In the genomic region with DNA sequence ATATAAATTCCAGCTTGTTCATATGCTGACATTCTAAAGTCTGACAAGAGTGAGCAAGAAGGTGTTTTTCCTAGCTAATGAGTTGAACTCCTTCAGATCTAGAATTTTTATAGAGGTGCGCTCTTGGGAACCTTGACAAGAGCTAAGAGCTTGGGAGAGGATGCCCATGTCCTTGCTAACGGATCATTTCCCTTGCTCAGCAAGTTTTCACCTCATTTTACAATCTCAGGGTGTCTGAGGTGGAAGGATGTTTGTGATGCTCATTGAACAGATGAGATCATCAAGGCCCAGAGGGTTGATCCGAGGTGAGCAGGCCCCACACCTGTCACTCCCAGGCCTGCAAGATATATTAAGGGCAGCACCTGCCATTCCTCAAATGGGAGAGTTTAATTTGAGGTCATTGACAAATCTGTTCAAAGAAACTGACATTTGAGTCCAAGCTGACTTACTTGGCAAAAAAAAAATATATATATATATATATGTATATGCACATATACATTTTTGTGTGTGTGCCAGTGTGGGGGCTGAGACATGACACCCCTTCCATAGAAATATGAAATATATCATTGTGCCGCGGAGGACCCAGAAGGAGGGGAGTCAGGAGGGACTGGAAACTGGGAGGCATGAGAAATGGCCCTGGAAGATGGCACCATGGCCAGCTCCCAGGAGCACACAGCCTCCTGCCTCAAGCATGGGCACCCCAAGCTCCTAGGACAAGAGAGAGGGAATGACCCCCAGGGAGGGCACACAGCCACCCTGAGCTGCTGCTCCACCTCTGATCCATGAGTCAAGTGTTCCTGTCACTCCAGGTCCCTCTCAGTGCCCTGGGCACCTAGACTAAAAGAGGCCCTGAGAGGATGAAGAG, we compare ENCODE assay signal across 22 cellular contexts. TPM values are rescaled to one million over a fixed set of nuclear protein-coding genes. Genes with fewer than 3 reads are reported as not detected.
DNase-seq lines count a peak whose midpoint lies in the region; ATAC-seq, FAIRE-seq and TF ChIP-seq lines count a peak whose summit lies in the region.
"Had no signal": no experiment of that assay in that cellular context is flagged by ENCODE, and none has a peak within 500 bp of the region (broad histone marks: within the 10 kb centered on the region; RNA-seq: fewer than 3 reads in every experiment).

No MANE protein-coding gene starts in this region.

- H3K4me1 ChIP-seq in HepG2 (ENCODE audit: insufficient read depth, low read length) (no peaks in the 10 kb centered on the region), right lobe of liver (no peaks in the 10 kb centered on the region), neuronal stem cell (ENCODE audit: control insufficient read depth in 2 of 2, insufficient read depth in 1 of 2, low read depth in 1 of 2, low read length in 2 of 2) (peaks cover 0 to 11% of the 10 kb centered on the region in 2 donors)
- H3K4me1 ChIP-seq: BE2C had no signal

- H3K9me3 ChIP-seq in HepG2 (ENCODE audit: low read length) (no peaks in the 10 kb centered on the region; the same call in 1 of the 2 replicates), right lobe of liver (no peaks in the 10 kb centered on the region), neuronal stem cell (replicated peaks in 1 of 2; ENCODE audit: control insufficient read depth in 2 of 2, insufficient read depth in 1 of 2, low read depth in 1 of 2, low read length in 2 of 2) (no peaks in the 10 kb centered on the region)
- H3K9me3 ChIP-seq: BE2C had no signal

- H3K4me2 ChIP-seq in HepG2 (ENCODE audit: low read depth, low read length) (no peak overlapping the region), neuronal stem cell (ENCODE audit: insufficient read depth, low read length, poor library complexity, severe bottlenecking) (no peak overlapping the region)

- WGBS in HepG2 (ENCODE audit: low lambda C conversion rate) = 40% methylated on average over 5 of the region's 5 CpGs
- 95% methylated on average over 3 of the region's 5 CpGs for WGBS in right lobe of liver (ENCODE audit: insufficient coverage, low coverage, low lambda C conversion rate, missing lambda C conversion rate)
- WGBS in neuronal stem cell (ENCODE audit: extremely low coverage in 2 of 2, insufficient read length in 2 of 2, insufficient replicate concordance in 1 of 2), 2 donors = no CpG with 5 or more reads among the region's 5 CpGs

- FAIRE-seq in HepG2 (lab: Jason Lieb, UNC) = no peak
- FAIRE-seq: GM12878, H1 had no signal

- no TSS peak for BruUV-seq in HepG2 (replicated peaks; lab: Mats Ljungman, UMichigan)

- H3K4ac ChIP-seq in neuronal stem cell (ENCODE audit: low read length) = no peak overlapping the region

- CTCF ChIA-PET in HepG2 (lab: Yijun Ruan, JAX; ENCODE audit: low intra/inter-chr PET ratio, low total read pairs) (no interaction called here), WTC11 (lab: Charles Lee) (interaction anchor here (1.2 kb wide), 1 partner anchor 39 kb away, joined by 4 read pairs; no protein-coding TSS in a partner anchor)

- no peak for TF ChIP-seq POLR2A in HepG2 (IDR thresholded peaks at IDR 0.05; ENCODE audit: insufficient read depth in 1 of 2, low read depth in 2 of 2, low read length in 2 of 2)
- TF ChIP-seq POLR2A in right lobe of liver (IDR thresholded peaks at IDR 0.05) = no peak

- no peaks in the 10 kb centered on the region for H3K79me2 ChIP-seq in HepG2 (ENCODE audit: insufficient read depth, low read length)

- H3K27ac Mint-ChIP-seq in WTC11 = no peak overlapping the region
- H3K27ac Mint-ChIP-seq: CD8-positive, alpha-beta T cell; H9 had no signal

- no peak for TF ChIP-seq EP300 in HepG2 (IDR thresholded peaks at IDR 0.05; ENCODE audit: low read depth in 2 of 2, low read length in 2 of 2)
- no peak for TF ChIP-seq EP300 in HepG2 (CRISPR knock-in tag; IDR thresholded peaks at IDR 0.05; ENCODE audit: borderline replicate concordance)
- no peak for TF ChIP-seq EP300 in Ishikawa (IDR thresholded peaks at IDR 0.05; ENCODE audit: borderline replicate concordance)

- no peaks in the 10 kb centered on the region for H3K27me3 Mint-ChIP-seq in WTC11 (ENCODE audit: low read depth)

- H2AFZ ChIP-seq in HepG2 (ENCODE audit: low read length) (no peak overlapping the region), neuronal stem cell (ENCODE audit: low read length) (no peak overlapping the region)

- no peak overlapping the region for H3K9ac ChIP-seq in HepG2 (ENCODE audit: insufficient read depth, low read depth, low read length)
- no peak overlapping the region for H3K9ac ChIP-seq in neuronal stem cell (ENCODE audit: low read depth, low read length, poor library complexity)

- no peak for ATAC-seq in HepG2
- no peak for ATAC-seq in right lobe of liver
- no peak for ATAC-seq in WTC11
- ATAC-seq: CD8-positive, alpha-beta T cell; GM12878 had no signal

- H4K20me1 ChIP-seq in HepG2 (ENCODE audit: insufficient read depth, low read length) = no peaks in the 10 kb centered on the region

- no peak overlapping the region for H2BK5ac ChIP-seq in neuronal stem cell (ENCODE audit: low read length)

- H3K4me1 Mint-ChIP-seq in WTC11 = peaks cover 4% of the 10 kb centered on the region

- H4K91ac ChIP-seq in neuronal stem cell (ENCODE audit: low read depth, low read length, poor library complexity) = no peak overlapping the region

- no peak overlapping the region for H3K27ac ChIP-seq in HepG2 (ENCODE audit: extremely low read length, insufficient read depth, low read length)
- no peak overlapping the region for H3K27ac ChIP-seq in right lobe of liver
- no peak overlapping the region for H3K27ac ChIP-seq in neuronal stem cell (replicated peaks; ENCODE audit: low read length)
- H3K27ac ChIP-seq: 22Rv1 had no signal

- H2BK120ac ChIP-seq in neuronal stem cell (ENCODE audit: low read depth, low read length) = no peak overlapping the region

- H3K23ac ChIP-seq in neuronal stem cell (ENCODE audit: low read depth, low read length, poor library complexity) = no peak overlapping the region

- H2AK5ac ChIP-seq in neuronal stem cell (ENCODE audit: low read depth, low read length) = peak overlapping the region; percentile 23

- no peak overlapping the region for H3K14ac ChIP-seq in neuronal stem cell (ENCODE audit: low read length)

- H3K4me3 Mint-ChIP-seq in WTC11 = no peak overlapping the region
- H3K4me3 Mint-ChIP-seq: CD8-positive, alpha-beta T cell; H9 had no signal

- peak overlapping the region; percentile 14 for H2BK12ac ChIP-seq in neuronal stem cell (ENCODE audit: low read length)

- no peak for DNase-seq in HepG2 (ENCODE audit: low spot score)
- no peak for DNase-seq in right lobe of liver
- no peak for DNase-seq in neuronal stem cell (ENCODE audit: low spot score)
- no peak for DNase-seq in WTC11 (ENCODE audit: low spot score)
- no peak for DNase-seq in D341Med (ENCODE audit: low spot score)
- no peak for DNase-seq in activated CD4-positive, alpha-beta T cell treated with anti-CD3 and anti-CD28 coated beads, Interleukin-2, amount 50 U/mL, for 48 hours
- DNase-seq: BE2C; Calu3; CD8-positive, alpha-beta T cell; DMS 273 treated with DMSO at 0.1 percent for 48 hours; DMS53; DND-41; EL; H9; KBM-7 had no signal

- TF ChIP-seq RAD21 in HepG2 (CRISPR knock-in tag; IDR thresholded peaks at IDR 0.05) (no peak), Ishikawa (IDR thresholded peaks at IDR 0.05; ENCODE audit: low read depth) (no peak)

- POLR2A ChIA-PET in HepG2 (lab: Yijun Ruan, JAX) (no interaction called here), WTC11 (lab: Charles Lee) (interaction anchor here (0.6 kb wide), 1 partner anchor 176 kb away, joined by 5 read pairs; no protein-coding TSS in a partner anchor)

- peaks cover 6% of the 10 kb centered on the region for H3K9me3 Mint-ChIP-seq in WTC11
- H3K9me3 Mint-ChIP-seq: CD8-positive, alpha-beta T cell had no signal

- H3K18ac ChIP-seq in neuronal stem cell (ENCODE audit: low read length) = no peak overlapping the region

- in situ Hi-C loops in HepG2 (cut with HindIII; ENCODE audit: extremely low pct_ligation_motif_present, low pct_unique_long_range_greater_than_20kb) = no loop called here

- no peak overlapping the region for H3K4me3 ChIP-seq in HepG2 (replicated peaks in 1 of 3; ENCODE audit: insufficient read depth in 1 of 3, low read depth in 2 of 3, low read length in 3 of 3)
- no peak overlapping the region for H3K4me3 ChIP-seq in right lobe of liver
- no peak overlapping the region for H3K4me3 ChIP-seq in neuronal stem cell (ENCODE audit: low read length in 2 of 2)
- H3K4me3 ChIP-seq: GM12878 had no signal

- H3K36me3 ChIP-seq in HepG2 (replicated peaks in 1 of 2; ENCODE audit: control insufficient read depth in 1 of 2, insufficient read depth in 2 of 2, low read length in 2 of 2) (no peaks in the 10 kb centered on the region), right lobe of liver (no peaks in the 10 kb centered on the region), neuronal stem cell (replicated peaks in 1 of 2; ENCODE audit: control insufficient read depth in 2 of 2, insufficient read depth in 2 of 2, low read length in 2 of 2) (no peaks in the 10 kb centered on the region)
- H3K36me3 ChIP-seq: BE2C had no signal

- H4K8ac ChIP-seq in neuronal stem cell (ENCODE audit: low read depth, low read length) = no peak overlapping the region

- intact Hi-C loops in HepG2 (cut with micrococcal nuclease; ENCODE audit: unreplicated experiment) = no loop called here
- intact Hi-C loops in right lobe of liver (cut with DNase I) = no loop called here

- TF ChIP-seq CTCF in HepG2 (CRISPR knock-in tag; IDR thresholded peaks at IDR 0.05) = no peak
- TF ChIP-seq CTCF in right lobe of liver (IDR thresholded peaks at IDR 0.05) = no peak
- TF ChIP-seq CTCF in WTC11 (IDR thresholded peaks at IDR 0.05) = no peak

- peaks cover 3% of the 10 kb centered on the region; the same call in 1 of the 2 replicates for H3K36me3 Mint-ChIP-seq in WTC11
- H3K36me3 Mint-ChIP-seq: CD8-positive, alpha-beta T cell had no signal

- H2BK15ac ChIP-seq in neuronal stem cell (ENCODE audit: low read length) = peak overlapping the region; percentile 23

- H3K27me3 ChIP-seq in HepG2 (ENCODE audit: control insufficient read depth in 1 of 2, insufficient read depth in 2 of 2, low read length in 2 of 2) (peaks cover 2 to 10% of the 10 kb centered on the region in 2 experiments; a peak in 3 of 5 replicates), right lobe of liver (no peaks in the 10 kb centered on the region), neuronal stem cell (ENCODE audit: control insufficient read depth in 3 of 3, insufficient read depth in 3 of 3, low read depth in 1 of 3, low read length in 3 of 3) (peaks cover 0 to 10% (median 0%) of the 10 kb centered on the region in 3 experiments)
- H3K27me3 ChIP-seq: BE2C had no signal

- H3K79me1 ChIP-seq in neuronal stem cell (ENCODE audit: low read depth, low read length) = no peaks in the 10 kb centered on the region

RNA-seq across cellular contexts. Expression of a gene that starts 17.3 kb away (rescaled TPM):
- total RNA-seq in HepG2 (2016; rRNA removed; fragmentation: Illumina TruSeq; extraction: Trizol) (0.04 TPM in 1 of 2 replicates, not detected in the other), right lobe of liver (not detected), WTC11 (2021) (0.11 TPM in 1 of 3 replicates, not detected in the others)
- total RNA-seq in HepG2 (2016; cell fraction: cytosol; rRNA removed; fragmentation: Illumina TruSeq; extraction: Trizol; ENCODE audit: low read depth) = 0.09 TPM in 1 of 2 replicates, not detected in the other
- 0.04 TPM in 1 of 2 replicates, not detected in the other for total RNA-seq in HepG2 (2016; cell fraction: insoluble cytoplasmic fraction; rRNA removed; fragmentation: Illumina TruSeq; extraction: Trizol)
- total RNA-seq in HepG2 (2016; cell fraction: membrane; rRNA removed; fragmentation: Illumina TruSeq; extraction: Trizol) = 0.12 TPM in 1 of 2 replicates, not detected in the other
- total RNA-seq in HepG2 (2016; cell fraction: nucleus; rRNA removed; fragmentation: Illumina TruSeq; extraction: Trizol) = 0.16 and 0.19 TPM in 2 replicates
- polyA plus RNA-seq in HepG2 (2011; rRNA removed) = not detected in 2 replicates
- not detected in 2 replicates for polyA plus RNA-seq in HepG2 (2011; cell fraction: cytosol; rRNA removed)
- polyA plus RNA-seq in HepG2 (2011; cell fraction: nucleus; rRNA removed) = not detected in 2 replicates
- polyA plus RNA-seq in HepG2 (2012) = not detected in 2 replicates
- polyA plus RNA-seq in HepG2 (2016; cell fraction: cytosol; fragmentation: Illumina TruSeq; extraction: Trizol; ENCODE audit: low read depth) = not detected in 2 replicates
- polyA plus RNA-seq in HepG2 (2016; cell fraction: insoluble cytoplasmic fraction; fragmentation: Illumina TruSeq; extraction: Trizol; ENCODE audit: low read depth) = not detected in 2 replicates
- not detected in 2 replicates for polyA plus RNA-seq in HepG2 (2016; cell fraction: membrane; fragmentation: Illumina TruSeq; extraction: Trizol; ENCODE audit: low read depth)
- not detected in 2 replicates for polyA plus RNA-seq in HepG2 (2016; cell fraction: nucleus; fragmentation: Illumina TruSeq; extraction: Trizol; ENCODE audit: insufficient read depth, low read depth)
- not detected in 2 replicates for polyA minus RNA-seq in HepG2 (2011; rRNA and poly(A)+ RNA removed; ENCODE audit: low replicate concordance)
- not detected in 2 replicates for polyA minus RNA-seq in HepG2 (2011; cell fraction: cytosol; rRNA and poly(A)+ RNA removed)
- polyA minus RNA-seq in HepG2 (2011; cell fraction: nucleus; rRNA and poly(A)+ RNA removed) = 0.13 and 0.25 TPM in 2 replicates
- not detected for polyA plus RNA-seq in PFSK-1 (2012; ENCODE audit: insufficient read length, low read depth)
- not detected for polyA plus RNA-seq in neuronal stem cell (2013, experiment 1 of 2)
- 0.03 TPM for polyA plus RNA-seq in neuronal stem cell (2013, experiment 2 of 2)
- total RNA-seq: Calu3; CD8-positive, alpha-beta T cell; G401; GM12878; H1; H9 had no signal
- polyA plus RNA-seq: AG04450, H1 had no signal
